ENCODE assay signal across 15 cellular contexts in the genomic region with DNA sequence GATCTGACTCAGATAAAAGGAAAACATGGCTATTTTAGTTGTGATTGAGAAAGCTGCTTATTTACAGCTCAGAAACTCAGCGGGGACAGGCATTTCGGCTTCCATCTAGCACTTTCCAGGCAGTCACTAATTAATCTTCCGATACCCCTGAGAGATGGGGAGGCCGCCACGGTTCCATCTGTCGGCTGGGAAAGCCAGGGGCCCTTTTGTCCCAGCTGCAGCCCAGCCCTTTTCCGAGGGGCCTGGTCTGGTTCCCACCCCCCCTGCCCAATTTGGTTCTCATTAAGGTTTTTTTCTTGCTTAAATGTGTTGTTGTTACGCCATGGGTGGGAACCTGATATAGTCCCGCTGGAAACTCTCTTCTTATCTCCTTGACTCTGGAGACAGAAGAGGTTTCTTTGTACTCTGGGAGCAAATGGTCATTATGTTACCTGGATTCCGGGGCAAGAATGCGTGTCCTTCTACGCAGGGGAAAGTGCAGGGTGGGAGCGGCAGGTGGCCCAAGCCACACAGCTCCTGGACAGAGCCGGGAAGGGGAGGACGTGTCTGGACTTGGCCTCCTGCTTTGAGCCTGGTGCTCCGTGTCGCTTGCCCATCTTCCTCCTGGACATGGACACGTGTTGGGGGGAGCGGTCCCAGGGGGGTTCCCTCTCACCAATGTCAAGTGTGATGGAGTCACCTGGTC. TPM values are rescaled to one million over a fixed set of nuclear protein-coding genes. Genes with fewer than 3 reads are reported as not detected.
A peak's percentile ranks its signal among the peaks of the same experiment; 100 is the strongest.
DNase-seq lines count a peak whose midpoint lies in the region; ATAC-seq, FAIRE-seq and TF ChIP-seq lines count a peak whose summit lies in the region.
"Had no signal": no experiment of that assay in that cellular context is flagged by ENCODE, and none has a peak within 500 bp of the region (broad histone marks: within the 10 kb centered on the region; RNA-seq: fewer than 3 reads in every experiment).

No MANE protein-coding gene starts in this region.

- H3K27ac ChIP-seq in BLaER1 (no peak overlapping the region; the same call in none of the 2 replicates), HUES6 (ENCODE audit: low read depth, low read length) (no peak overlapping the region), K562 (ENCODE audit: extremely low read depth, low read depth, low read length) (peak overlapping the region; percentile 97), neural progenitor cell (no peak overlapping the region)

- no peak overlapping the region for H3K4me3 ChIP-seq in BLaER1
- H3K4me3 ChIP-seq in HUES6 (ENCODE audit: low read depth, low read length) = no peak overlapping the region
- peak overlapping the region; percentile 43 for H3K4me3 ChIP-seq in K562
- H3K4me3 ChIP-seq in neural progenitor cell = no peak overlapping the region

- peaks cover 4% of the 10 kb centered on the region for H3K9me1 ChIP-seq in K562 (ENCODE audit: control insufficient read depth, insufficient read depth, low read length)

- H3K4me1 Mint-ChIP-seq in neural progenitor cell = peaks cover 87% of the 10 kb centered on the region
- H3K4me1 Mint-ChIP-seq in activated naive CD4-positive, alpha-beta T cell treated with anti-CD3 and anti-CD28 coated beads, Interleukin-2, amount 10 ng/mL, durations not matched to agents 7 days and 5 days = peaks cover 27% of the 10 kb centered on the region

- peak overlapping the region; percentile 49 for H3K4me3 Mint-ChIP-seq in neural progenitor cell
- no peak overlapping the region for H3K4me3 Mint-ChIP-seq in activated naive CD4-positive, alpha-beta T cell treated with anti-CD3 and anti-CD28 coated beads, Interleukin-2, amount 10 ng/mL, durations not matched to agents 7 days and 5 days
- H3K4me3 Mint-ChIP-seq: activated CD4-positive, alpha-beta T cell treated with anti-CD3 and anti-CD28 coated beads, Interleukin-2, amount 10 ng/mL, durations not matched to agents 24 days and 14 days; central memory CD8-positive, alpha-beta T cell; T-cell had no signal

- intact Hi-C loops in K562 (cut with micrococcal nuclease) = loop anchor here (10.0 kb wide), 1 partner anchor 227 kb away; no protein-coding TSS in a partner anchor

- peaks cover 94% of the 10 kb centered on the region for H4K20me1 ChIP-seq in BLaER1
- peaks cover 50% of the 10 kb centered on the region for H4K20me1 ChIP-seq in K562 (replicated peaks; ENCODE audit: control insufficient read depth, insufficient read depth, low read length)
- H4K20me1 ChIP-seq in neural progenitor cell (ENCODE audit: low read depth) = peaks cover 38% of the 10 kb centered on the region

- H3K4me2 ChIP-seq in BLaER1 (peak overlapping the region; percentile 77), K562 (ENCODE audit: insufficient read depth, low read length) (peak overlapping the region; percentile 89), neural progenitor cell (no peak overlapping the region)

- peaks cover 100% of the 10 kb centered on the region for H3K79me2 ChIP-seq in K562 (ENCODE audit: control insufficient read depth, insufficient read depth, low read length)
- H3K79me2 ChIP-seq in neural progenitor cell (ENCODE audit: low read depth) = peaks cover 4% of the 10 kb centered on the region

- no TSS peak for BruUV-seq in K562 (replicated peaks; lab: Mats Ljungman, UMichigan)

- POLR2A ChIA-PET in K562 (lab: Yijun Ruan, JAX) = interaction anchor here (0.6 to 3.7 kb wide), 16 partner anchors 10 to 354 kb away, joined by 3 to 27 read pairs (median 4); partner anchors contain the start of gene GSE1

- in situ Hi-C loops in K562 (cut with MboI) = no loop called here

- WGBS in K562 (ENCODE audit: insufficient coverage, low coverage, missing lambda C conversion rate) = 4% methylated on average over 16 of the region's 19 CpGs

- H3F3A ChIP-seq in neural progenitor cell (ENCODE audit: low read depth) = peaks cover 33% of the 10 kb centered on the region

- no peak overlapping the region for H3K27ac Mint-ChIP-seq in neural progenitor cell
- no peak overlapping the region for H3K27ac Mint-ChIP-seq in activated naive CD4-positive, alpha-beta T cell treated with anti-CD3 and anti-CD28 coated beads, Interleukin-2, amount 10 ng/mL, durations not matched to agents 7 days and 5 days
- H3K27ac Mint-ChIP-seq: activated CD4-positive, alpha-beta T cell treated with anti-CD3 and anti-CD28 coated beads, Interleukin-2, amount 10 ng/mL, durations not matched to agents 24 days and 14 days; activated T-helper 2 cell treated with anti-CD3 and anti-CD28 coated beads, Interferon-gamma antibody, Interleukin-2, Interleukin-4, amounts not matched to agents 10 μg/mL and 5 μg/mL and 100 μg/mL, durations not matched to agents 14 hours and 24 hours and 36 hours had no signal

- H2AFZ ChIP-seq in K562 (ENCODE audit: low read depth, low read length) = no peak overlapping the region
- no peak overlapping the region for H2AFZ ChIP-seq in neural progenitor cell (replicated peaks)

- H3K27me3 ChIP-seq in BLaER1 (no peaks in the 10 kb centered on the region), HUES6 (ENCODE audit: control insufficient read depth, insufficient read depth, low read length) (no peaks in the 10 kb centered on the region), K562 (ENCODE audit: control insufficient read depth in 2 of 2, insufficient read depth in 2 of 2, low read length in 2 of 2) (no peaks in the 10 kb centered on the region), neural progenitor cell (peaks cover 22% of the 10 kb centered on the region)

- H3K27me3 Mint-ChIP-seq in neural progenitor cell (ENCODE audit: insufficient read depth, low read depth) = peaks cover 28% of the 10 kb centered on the region
- H3K27me3 Mint-ChIP-seq in activated naive CD4-positive, alpha-beta T cell treated with anti-CD3 and anti-CD28 coated beads, Interleukin-2, amount 10 ng/mL, durations not matched to agents 7 days and 5 days = peaks cover 9% of the 10 kb centered on the region
- H3K27me3 Mint-ChIP-seq: activated CD4-positive, alpha-beta T cell treated with anti-CD3 and anti-CD28 coated beads, Interleukin-2, amount 10 ng/mL, durations not matched to agents 24 days and 14 days; central memory CD8-positive, alpha-beta T cell; T-cell had no signal

- TF ChIP-seq POLR2A in K562 (conservative IDR thresholded peaks at IDR 0.05) (no peak), GM12892 (IDR thresholded peaks at IDR 0.05; ENCODE audit: low read depth, low read length) (no peak)

- no peaks in the 10 kb centered on the region for H3K36me3 Mint-ChIP-seq in neural progenitor cell
- H3K36me3 Mint-ChIP-seq in activated naive CD4-positive, alpha-beta T cell treated with anti-CD3 and anti-CD28 coated beads, Interleukin-2, amount 10 ng/mL, durations not matched to agents 7 days and 5 days = peaks cover 3% of the 10 kb centered on the region

- CTCF ChIA-PET in K562 (lab: Yijun Ruan, JAX; ENCODE audit: low intra/inter-chr PET ratio) = interaction anchor here (0.5 to 1.2 kb wide), 2 partner anchors 142 to 309 kb away, joined by 3 read pairs; no protein-coding TSS in a partner anchor
- CTCF ChIA-PET in activated naive CD4-positive, alpha-beta T cell treated with anti-CD3 and anti-CD28 coated beads, Interleukin-2, amount 10 ng/mL, durations not matched to agents 7 days and 5 days (lab: Charles Lee) = no interaction called here

- no peak for TF ChIP-seq RAD21 in K562 (CRISPR knock-in tag; conservative IDR thresholded peaks at IDR 0.05 in 1 of 2, IDR thresholded peaks at IDR 0.05 in 1 of 2)

- peaks cover 10% of the 10 kb centered on the region for H3K36me3 ChIP-seq in BLaER1
- no peaks in the 10 kb centered on the region for H3K36me3 ChIP-seq in HUES6 (ENCODE audit: control insufficient read depth, insufficient read depth, low read length)
- H3K36me3 ChIP-seq in K562 (ENCODE audit: control insufficient read depth, insufficient read depth, low read length) = peaks cover 65% of the 10 kb centered on the region
- no peaks in the 10 kb centered on the region for H3K36me3 ChIP-seq in neural progenitor cell

- H3K4me1 ChIP-seq in BLaER1 (peaks cover 98% of the 10 kb centered on the region), HUES6 (ENCODE audit: control insufficient read depth, insufficient read depth, low read length) (peaks cover 60% of the 10 kb centered on the region), K562 (replicated peaks in 1 of 2; ENCODE audit: control insufficient read depth in 2 of 2, insufficient read depth in 2 of 2, low read length in 2 of 2) (peaks cover 75 to 85% of the 10 kb centered on the region in 2 experiments), neural progenitor cell (peaks cover 39% of the 10 kb centered on the region)

- no peak for ATAC-seq in K562
- ATAC-seq: T-cell had no signal

- H3K9me3 ChIP-seq in BLaER1 (peaks cover 1% of the 10 kb centered on the region), HUES6 (ENCODE audit: control insufficient read depth, insufficient read depth, low read depth, low read length) (no peaks in the 10 kb centered on the region), K562 (replicated peaks; ENCODE audit: control insufficient read depth, insufficient read depth, low read depth, low read length) (no peaks in the 10 kb centered on the region), neural progenitor cell (ENCODE audit: low read depth) (no peaks in the 10 kb centered on the region)

- H3K9me3 Mint-ChIP-seq in neural progenitor cell = no peaks in the 10 kb centered on the region
- H3K9me3 Mint-ChIP-seq in activated naive CD4-positive, alpha-beta T cell treated with anti-CD3 and anti-CD28 coated beads, Interleukin-2, amount 10 ng/mL, durations not matched to agents 7 days and 5 days = no peaks in the 10 kb centered on the region
- H3K9me3 Mint-ChIP-seq: activated CD4-positive, alpha-beta T cell treated with anti-CD3 and anti-CD28 coated beads, Interleukin-2, amount 10 ng/mL, durations not matched to agents 24 days and 14 days; activated T-helper 2 cell treated with anti-CD3 and anti-CD28 coated beads, Interferon-gamma antibody, Interleukin-2, Interleukin-4, amounts not matched to agents 10 μg/mL and 5 μg/mL and 100 μg/mL, durations not matched to agents 14 hours and 24 hours and 36 hours; central memory CD8-positive, alpha-beta T cell; T-cell had no signal

- TF ChIP-seq EP300 in K562 (IDR thresholded peaks at IDR 0.05; ENCODE audit: low read length) = no peak

- TF ChIP-seq CTCF in K562 (IDR thresholded peaks at IDR 0.05 in 2 of 3, conservative IDR thresholded peaks at IDR 0.05 in 1 of 3; ENCODE audit: insufficient read depth in 2 of 3, low read depth in 1 of 3, low read length in 3 of 3) = no peak
- no peak for TF ChIP-seq CTCF in neural progenitor cell (IDR thresholded peaks at IDR 0.05)

- H3K9ac ChIP-seq in BLaER1 = peak overlapping the region; percentile 62; the same call in 1 of the 2 replicates
- peak overlapping the region; percentile 22 for H3K9ac ChIP-seq in HUES6 (ENCODE audit: low read length)
- peak overlapping the region; percentile 76 to 92 for H3K9ac ChIP-seq in K562 (ENCODE audit: insufficient read depth in 1 of 2, low read depth in 2 of 2, low read length in 2 of 2)
- H3K9ac ChIP-seq in neural progenitor cell = no peak overlapping the region

- FAIRE-seq in K562 (lab: Jason Lieb, UNC) (peak; percentile 51), GM12892 (lab: Jason Lieb, UNC) (no peak)

- DNase-seq in K562 (ENCODE audit: extremely low read depth in 1 of 4, low spot score in 3 of 4) (peak in 1 of 4 experiments; percentile 66), neural progenitor cell (ENCODE audit: low spot score) (no peak), GM12892 (ENCODE audit: insufficient read length) (no peak), SW480 (ENCODE audit: low spot score) (no peak), iPS-NIHi11 (ENCODE audit: low spot score) (no peak)
- no peak for DNase-seq in activated naive CD4-positive, alpha-beta T cell treated with anti-CD3 and anti-CD28 coated beads, Interleukin-2, amount 10 ng/mL, durations not matched to agents 7 days and 5 days
- DNase-seq: activated CD4-positive, alpha-beta T cell treated with anti-CD3 and anti-CD28 coated beads, Interleukin-2, amount 10 ng/mL, durations not matched to agents 24 days and 14 days; erythroblast; NCI-H1105; stimulated activated CD4-positive, alpha-beta T cell treated with anti-CD3 and anti-CD28 coated beads, Interleukin-15, amount 100 ng/mL, for 24 hours; T-cell had no signal

RNA-seq across cellular contexts. Expression of gene GSE1, which starts 50.9 kb away (rescaled TPM):
- total RNA-seq in K562 (2011; cell fraction: chromatin; rRNA removed; ENCODE audit: low replicate concordance) = 692 and 1,066 TPM in 2 replicates
- 409 and 435 TPM in 2 replicates for total RNA-seq in K562 (2011; cell fraction: nucleolus; rRNA removed)
- total RNA-seq in K562 (2011; cell fraction: nucleoplasm; rRNA removed) = 438 and 467 TPM in 2 replicates
- total RNA-seq in K562 (2014; rRNA removed) = 89.1 and 104 TPM in 2 replicates
- total RNA-seq in K562 (2014; rRNA removed; fragmentation: Illumina TruSeq; extraction: Trizol) = 40.9 and 41.8 TPM in 2 replicates
- 57.9 and 60.6 TPM in 2 replicates for total RNA-seq in K562 (2015; rRNA removed; fragmentation: Illumina TruSeq; extraction: Trizol)
- total RNA-seq in K562 (2021) = 208 and 244 TPM in 2 replicates
- polyA plus RNA-seq in K562 (2011; rRNA removed) = 54.2 and 64.0 TPM in 2 replicates
- 54.1 and 55.3 TPM in 2 replicates for polyA plus RNA-seq in K562 (2011; cell fraction: cytosol; rRNA removed)
- 210 and 277 TPM in 2 replicates for polyA plus RNA-seq in K562 (2011; cell fraction: nucleus; rRNA removed)
- polyA plus RNA-seq in K562 (2012) = 113 and 125 TPM in 2 replicates
- polyA plus RNA-seq in K562 (2014; fragmentation: Illumina TruSeq; extraction: Trizol) = 116 and 138 TPM in 2 replicates
- 10 to 100 TPM; 12.2 to 15.8 TPM for polyA plus RNA-seq in K562 (2014; fragmentation: Nextera tagmentation; extraction: Ambion mirVana)
- polyA plus RNA-seq in K562 (2014; rRNA removed) = 101 and 116 TPM in 2 replicates
- 61.1 and 68.8 TPM in 2 replicates for polyA minus RNA-seq in K562 (2011; rRNA and poly(A)+ RNA removed)
- 106 and 121 TPM in 2 replicates for polyA minus RNA-seq in K562 (2011; cell fraction: cytosol; rRNA and poly(A)+ RNA removed)
- polyA minus RNA-seq in K562 (2011; cell fraction: nucleus; rRNA and poly(A)+ RNA removed) = 117 and 133 TPM in 2 replicates
- 7.7 and 20.4 TPM in 2 replicates for total RNA-seq in neural progenitor cell (ENCODE audit: low replicate concordance)
- polyA plus RNA-seq in GM12892 (2012; ENCODE audit: missing spikeins) = 18.8 TPM
